Comparison of ENCODE assay signal across 1 cellular context in genomic region chr19:45710731-45711130, GRCh38.
TF ChIP-seq lines count a peak whose summit lies in the region.

No MANE protein-coding gene starts in this region.

TF ChIP-seq in K562, 482 proteins besides CTCF, POLR2A, EP300 and RAD21:
- no peak for TF ChIP-seq DIDO1 (tag; IDR thresholded peaks at IDR 0.05; ENCODE audit: low read depth)
- TF ChIP-seq RBFOX2 (IDR thresholded peaks at IDR 0.05; ENCODE audit: low read depth, low read length) = peak; percentile 6; the same call in 1 of the 2 replicates
